In the genomic region with DNA sequence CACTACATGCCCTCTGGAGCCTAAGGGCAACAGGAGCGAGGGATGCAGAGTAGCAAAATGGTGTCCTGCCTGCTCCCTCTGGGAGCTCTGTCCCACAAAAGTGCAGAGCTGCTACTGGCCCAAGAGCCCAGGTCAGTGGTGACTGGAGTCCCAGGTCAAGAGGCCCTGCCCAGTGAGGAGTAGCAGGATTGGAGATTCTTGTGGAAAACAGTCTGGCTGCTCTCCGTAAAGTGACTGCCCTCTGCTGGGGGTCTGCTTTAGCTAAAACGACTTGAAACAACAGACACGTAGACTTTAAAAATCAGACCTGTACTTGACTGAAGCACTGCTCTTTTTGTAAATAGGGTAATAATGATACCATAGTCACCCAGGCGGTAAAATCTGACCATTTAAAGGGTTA, we compare ENCODE assay signal across 14 cellular contexts.
A peak's percentile ranks its signal among the peaks of the same experiment; 100 is the strongest.
DNase-seq lines count a peak whose midpoint lies in the region; ATAC-seq, FAIRE-seq and TF ChIP-seq lines count a peak whose summit lies in the region.
"Had no signal": no experiment of that assay in that cellular context is flagged by ENCODE, and none has a peak within 500 bp of the region (broad histone marks: within the 10 kb centered on the region; RNA-seq: fewer than 3 reads in every experiment).

No MANE protein-coding gene starts in this region.

- TF ChIP-seq CTCF in AG09309 (IDR thresholded peaks at IDR 0.05; ENCODE audit: control insufficient read depth, insufficient read depth, low read depth, low read length, missing control alignments) (peak; percentile 10), LNCAP (IDR thresholded peaks at IDR 0.05) (peak; percentile 13; the same call in 1 of the 2 replicates), bronchial epithelial cell (IDR thresholded peaks at IDR 0.05; ENCODE audit: insufficient read depth, low read length, severe bottlenecking) (no peak)

- H3K4me3 ChIP-seq in AG09309 (ENCODE audit: control insufficient read depth, low read depth, low read length) (no peak overlapping the region), bronchial epithelial cell (ENCODE audit: low read depth, low read length) (no peak overlapping the region)
- H3K4me3 ChIP-seq: BLaER1, heart right ventricle had no signal

- FAIRE-seq in bronchial epithelial cell (lab: Jason Lieb, UNC): no peak

- H3K36me3 ChIP-seq in bronchial epithelial cell (ENCODE audit: control insufficient read depth, insufficient read depth, low read length): no peaks in the 10 kb centered on the region
- H3K36me3 ChIP-seq: BLaER1, heart right ventricle had no signal

- no peak for DNase-seq in AG09309 (ENCODE audit: low read depth)
- DNase-seq in bronchial epithelial cell (ENCODE audit: low read depth): peak; percentile 3
- DNase-seq in iris pigment epithelial cell (ENCODE audit: low read depth): peak; percentile 32
- DNase-seq in T-helper 1 cell: no peak
- no peak for DNase-seq in NCI-H2081 (lab: John Stamatoyannopoulos, UW)
- DNase-seq: activated B cell treated with CpG ODN at 0.5 μM for 24 hours; activated T-cell treated with anti-CD3 and anti-CD28 coated beads, Interleukin-2, amount 50 U/mL, for 48 hours; central memory CD4-positive, alpha-beta T cell; heart right ventricle; NCI-H1930 had no signal

- H3K27me3 ChIP-seq in bronchial epithelial cell (ENCODE audit: control insufficient read depth, insufficient read depth, low read length): no peaks in the 10 kb centered on the region
- H3K27me3 ChIP-seq: BLaER1, heart right ventricle had no signal

- ATAC-seq in GM18858 (IDR thresholded peaks at IDR 0.05; ENCODE audit: unreplicated experiment) (no peak), HG03378 (IDR thresholded peaks at IDR 0.05; ENCODE audit: unreplicated experiment) (no peak)
- ATAC-seq: heart right ventricle had no signal

Comparison
In these comparisons a context has a peak if more than half of its experiments do, and no peak if none do; other contexts are left out.
1. DNase-seq: peak in bronchial epithelial cell (single experiment) and iris pigment epithelial cell (single experiment); none in AG09309 (single experiment), T-helper 1 cell (0 of 5) and NCI-H2081 (0 of 2).